ENCODE assay signal across 7 cellular contexts in genomic region chr17:29158515-29159275, GRCh38. TPM values are rescaled to one million over a fixed set of nuclear protein-coding genes. Genes with fewer than 3 reads are reported as not detected.
DNase-seq lines count a peak whose midpoint lies in the region; ATAC-seq and TF ChIP-seq lines count a peak whose summit lies in the region.

No MANE protein-coding gene starts in this region.

- peaks cover 41% of the 10 kb centered on the region for H3K4me1 Mint-ChIP-seq in GM23338

- H3K36me3 ChIP-seq in GM23338 (ENCODE audit: insufficient read depth) (no peaks in the 10 kb centered on the region), WERI-Rb-1 (no peaks in the 10 kb centered on the region; the same call in 1 of the 2 replicates), subcutaneous abdominal adipose tissue (ENCODE audit: control insufficient read depth in 5 of 5, insufficient read depth in 5 of 5, low read length in 5 of 5) (no peaks in the 10 kb centered on the region)

- peak overlapping the region; percentile 5; the same call in 1 of the 2 replicates for H3K27ac Mint-ChIP-seq in GM23338

- no peak overlapping the region for H3K27ac ChIP-seq in GM23338 (ENCODE audit: low read depth)
- peak overlapping the region; percentile 73 for H3K27ac ChIP-seq in WERI-Rb-1
- H3K27ac ChIP-seq in subcutaneous abdominal adipose tissue (ENCODE audit: low read depth, low read length), result peak overlapping the region; percentile 92

- TF ChIP-seq CTCF in GM23338 (conservative IDR thresholded peaks at IDR 0.05; ENCODE audit: low read depth in 2 of 2) (no peak), WERI-Rb-1 (IDR thresholded peaks at IDR 0.05; ENCODE audit: low read depth, low read length) (no peak), fibroblast of villous mesenchyme (IDR thresholded peaks at IDR 0.05; ENCODE audit: insufficient read depth, low read depth, low read length) (no peak)

- no peaks in the 10 kb centered on the region for H3K27me3 ChIP-seq in GM23338 (ENCODE audit: insufficient read depth)
- H3K27me3 ChIP-seq in WERI-Rb-1 (ENCODE audit: insufficient read depth, low read depth, severe bottlenecking), result no peaks in the 10 kb centered on the region
- no peaks in the 10 kb centered on the region for H3K27me3 ChIP-seq in subcutaneous abdominal adipose tissue (ENCODE audit: control insufficient read depth in 5 of 5, insufficient read depth in 4 of 5, low read length in 5 of 5)

- H3K4me2 ChIP-seq in GM23338, result no peak overlapping the region

- H3K9me3 ChIP-seq in WERI-Rb-1 (ENCODE audit: severe bottlenecking) (no peaks in the 10 kb centered on the region), subcutaneous abdominal adipose tissue (ENCODE audit: control insufficient read depth in 5 of 5, low read length in 5 of 5) (no peaks in the 10 kb centered on the region)

- peaks cover 11% of the 10 kb centered on the region; the same call in 1 of the 2 replicates for H3K4me1 ChIP-seq in GM23338 (ENCODE audit: insufficient read depth)
- peaks cover 20 to 89% (median 60%) of the 10 kb centered on the region in 5 donors for H3K4me1 ChIP-seq in subcutaneous abdominal adipose tissue (ENCODE audit: control insufficient read depth in 5 of 5, insufficient read depth in 5 of 5, low read length in 5 of 5)

- H3K4me3 ChIP-seq in GM23338 (no peak overlapping the region), WERI-Rb-1 (ENCODE audit: low read depth, low read length) (no peak overlapping the region), fibroblast of villous mesenchyme (ENCODE audit: low read depth, low read length) (peak overlapping the region; percentile 35), subcutaneous abdominal adipose tissue (ENCODE audit: low read depth in 1 of 5, low read length in 5 of 5) (no peak overlapping the region)

- H4K20me1 ChIP-seq in GM23338 (replicated peaks; ENCODE audit: insufficient read depth), result peaks cover 10% of the 10 kb centered on the region; the same call in 1 of the 2 replicates

- H3K4me3 Mint-ChIP-seq in GM23338, result no peak overlapping the region

- H3K9ac ChIP-seq in subcutaneous abdominal adipose tissue (ENCODE audit: low read length in 5 of 5), result peak overlapping the region in 1 of 5 donors; percentile 24

- H3K27me3 Mint-ChIP-seq in GM23338 (ENCODE audit: insufficient read depth, low read depth, poor library complexity), result peaks cover 10% of the 10 kb centered on the region

- DNase-seq in GM23338 (ENCODE audit: low spot score) (no peak), WERI-Rb-1 (no peak), fibroblast of villous mesenchyme (ENCODE audit: low read depth) (peak; percentile 91), NCI-H1048 (lab: John Stamatoyannopoulos, UW) (no peak), hippocampal formation (lab: John Stamatoyannopoulos, UW) (no peak), NCI-H2227 (lab: John Stamatoyannopoulos, UW; ENCODE audit: unreplicated experiment) (no peak)

- H3F3A ChIP-seq in GM23338 (replicated peaks; ENCODE audit: low read depth), result no peaks in the 10 kb centered on the region

- peaks cover 18% of the 10 kb centered on the region; the same call in 1 of the 2 replicates for H3K79me2 ChIP-seq in GM23338 (replicated peaks; ENCODE audit: insufficient read depth)

- no peaks in the 10 kb centered on the region for H3K9me3 Mint-ChIP-seq in GM23338

- H2AFZ ChIP-seq in GM23338, result no peak overlapping the region

- no peaks in the 10 kb centered on the region; the same call in 2 of the 3 replicates for H3K36me3 Mint-ChIP-seq in GM23338 (ENCODE audit: low read depth)

- no peaks in the 10 kb centered on the region for H3K9me2 ChIP-seq in GM23338 (ENCODE audit: insufficient read depth)

- ATAC-seq in GM23338, result no peak

TF ChIP-seq in GM23338, 12 proteins besides CTCF, POLR2A, EP300 and RAD21 (continues in another document):
- TF ChIP-seq EZH2phosphoT487 (IDR thresholded peaks at IDR 0.05; ENCODE audit: unreplicated experiment) (no peak), NANOG (IDR thresholded peaks at IDR 0.05; ENCODE audit: borderline replicate concordance) (no peak), STAT1 (IDR thresholded peaks at IDR 0.05; ENCODE audit: unreplicated experiment) (no peak), ETS1 (IDR thresholded peaks at IDR 0.05) (no peak), POLR2AphosphoS5 (IDR thresholded peaks at IDR 0.05; ENCODE audit: low read depth) (no peak), ZNF331 (CRISPR knock-in tag; IDR thresholded peaks at IDR 0.05; ENCODE audit: low read depth) (no peak), CREB1 (CRISPR knock-in tag; IDR thresholded peaks at IDR 0.05; ENCODE audit: low read depth) (no peak), ZNF462 (CRISPR knock-in tag; IDR thresholded peaks at IDR 0.05) (no peak)

RNA-seq across cellular contexts. Expression of gene MYO18A, which starts 21.5 kb away (rescaled TPM):
- total RNA-seq in GM23338 (2014; rRNA removed; shearing (Covaris generic)), result 23.9 and 37.5 TPM in 2 replicates
- polyA plus RNA-seq in GM23338 (2016; fragmentation: Nextera tagmentation; extraction: Ambion mirVana), result 16.7 and 18.3 TPM in 2 replicates
- total RNA-seq in fibroblast of villous mesenchyme, result 59.6 and 61.2 TPM in 2 replicates
